28 cellular contexts compared by ENCODE assay signal in the genomic region with DNA sequence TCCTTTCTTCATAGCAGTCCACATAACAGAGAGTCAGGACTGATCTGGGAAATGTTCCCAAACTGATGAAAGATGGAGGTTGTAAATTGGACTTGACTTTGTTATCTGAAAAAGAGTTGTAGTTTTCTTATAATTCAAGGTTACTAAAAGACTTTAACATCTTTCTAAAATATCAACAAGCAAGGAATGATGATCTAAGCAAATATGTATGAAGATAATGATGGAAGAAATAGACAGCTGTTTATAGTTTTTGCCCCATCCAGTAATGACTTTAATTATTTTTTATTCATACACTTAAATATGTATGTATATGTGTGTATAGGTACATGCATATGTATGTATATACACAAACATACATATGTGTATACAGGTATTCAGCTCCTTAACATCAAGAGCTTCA.
"Had no signal": no experiment of that assay in that cellular context is flagged by ENCODE, and none has a peak within 500 bp of the region (broad histone marks: within the 10 kb centered on the region; RNA-seq: fewer than 3 reads in every experiment).

No MANE protein-coding gene starts in this region.

- H3K9me3 ChIP-seq: neutrophil, pancreas, prostate gland, spleen, stomach, thoracic aorta, thyroid gland, tibial nerve, upper lobe of left lung, vagina had no signal

- H3K4me1 ChIP-seq: pancreas, prostate gland, spleen, stomach, thyroid gland, tibial nerve, upper lobe of left lung, vagina had no signal

- H3K27me3 ChIP-seq: neutrophil, spleen, stomach, thyroid gland, tibial nerve, upper lobe of left lung, vagina had no signal

- ATAC-seq: naive thymus-derived CD8-positive, alpha-beta T cell; natural killer cell treated with Interleukin-12 subunit alpha and Interleukin-12 subunit beta and Interleukin-15 and Interleukin-18, amount 100 ng/mL, for 72 hours; pancreas; right cardiac atrium; sciatic nerve; stimulated activated memory B cell treated with anti-CD40 and anti-IgM and Interleukin-4, amounts not matched to agents 10 μg/mL and 1 μg/mL and 100 μg/mL, for 72 hours; stimulated activated naive CD8-positive, alpha-beta T cell treated with anti-CD3 and anti-CD28 coated beads, Interleukin-15, Interleukin-2, amounts not matched to agents 100 U/mL and 50 U/mL, for 24 hours had no signal

- H3K36me3 ChIP-seq: neutrophil, pancreas, prostate gland, spleen, stomach, thoracic aorta, thyroid gland, tibial nerve, upper lobe of left lung, vagina had no signal

- H3K27ac ChIP-seq: neutrophil, pancreas, prostate gland, skin epidermis, spleen, stomach, thoracic aorta, thyroid gland, tibial nerve, upper lobe of left lung, vagina had no signal

- FAIRE-seq: urothelium cell line had no signal

- H3K4me3 ChIP-seq: pancreas, prostate gland, skin epidermis, smooth muscle cell, spleen, stomach, thoracic aorta, thyroid gland, tibial nerve, upper lobe of left lung, vagina had no signal

- DNase-seq: naive thymus-derived CD8-positive, alpha-beta T cell; nephron progenitor cell; nucleus accumbens; pancreas; right cardiac atrium; spleen; stimulated activated CD4-positive, alpha-beta T cell treated with anti-CD3 and anti-CD28 coated beads, Interleukin-12 subunit alpha, Interleukin-12 subunit beta, amount 100 ng/mL, for 4 hours; stimulated activated CD4-positive, alpha-beta T cell treated with anti-CD3 and anti-CD28 coated beads, Interleukin-1b, Interleukin-23, amount 100 ng/mL, for 48 hours; stimulated activated CD4-positive, alpha-beta T cell treated with anti-CD3 and anti-CD28 coated beads, Interleukin-4, amount 100 ng/mL, for 1 hour; stimulated activated CD4-positive, alpha-beta T cell treated with anti-CD3 and anti-CD28 coated beads, Interleukin-4, amount 100 ng/mL, for 4 hours; stimulated activated CD8-positive, alpha-beta memory T cell treated with anti-CD3 and anti-CD28 coated beads, Interleukin-4, amount 100 ng/mL, for 48 hours; stimulated activated naive CD4-positive, alpha-beta T cell; stimulated activated naive CD8-positive, alpha-beta T cell treated with anti-CD3 and anti-CD28 coated beads, Interleukin-15, Interleukin-2, amounts not matched to agents 100 U/mL and 50 U/mL, for 24 hours; stomach; thyroid gland; trophoblast cell; upper lobe of left lung had no signal

- H3K4me2 ChIP-seq: smooth muscle cell had no signal
